ENCODE assay signal across 9 cellular contexts in genomic region chr16:27402569-27402963, GRCh38. TPM values are rescaled to one million over a fixed set of nuclear protein-coding genes. Genes with fewer than 3 reads are reported as not detected.
DNase-seq lines count a peak whose midpoint lies in the region; ATAC-seq and TF ChIP-seq lines count a peak whose summit lies in the region.
"Had no signal": no experiment of that assay in that cellular context is flagged by ENCODE, and none has a peak within 500 bp of the region (broad histone marks: within the 10 kb centered on the region; RNA-seq: fewer than 3 reads in every experiment).

No MANE protein-coding gene starts in this region.

- CTCF ChIA-PET in CD8-positive, alpha-beta T cell (lab: Charles Lee), result interaction anchor here (1.0 to 2.6 kb wide), 5 partner anchors 28 to 229 kb away, joined by 3 to 12 read pairs (median 7); no protein-coding TSS in a partner anchor
- CTCF ChIA-PET in WTC11 (lab: Charles Lee), result no interaction called here

- no peak for TF ChIP-seq CTCF in CD8-positive, alpha-beta T cell (IDR thresholded peaks at IDR 0.05)
- no peak for TF ChIP-seq CTCF in colonic mucosa (IDR thresholded peaks at IDR 0.05)
- TF ChIP-seq CTCF in osteoblast (IDR thresholded peaks at IDR 0.05; ENCODE audit: extremely low read depth, low read depth, low read length), result no peak
- TF ChIP-seq CTCF in WTC11 (IDR thresholded peaks at IDR 0.05), result no peak

- POLR2A ChIA-PET in CD8-positive, alpha-beta T cell (lab: Charles Lee), result interaction anchor here (0.7 to 10.4 kb wide), 16 partner anchors 8 to 223 kb away, joined by 3 to 76 read pairs (median 8); partner anchors contain the start of gene KDM8
- POLR2A ChIA-PET in WTC11 (lab: Charles Lee), result no interaction called here

- H3K4me3 ChIP-seq in CD8-positive, alpha-beta T cell (ENCODE audit: low read depth, low read length), result peak overlapping the region; percentile 78
- H3K4me3 ChIP-seq in colonic mucosa (peak overlapping the region; percentile 18), osteoblast (ENCODE audit: insufficient read depth, low read length) (peak overlapping the region; percentile 39)

- peak overlapping the region; percentile 85 for H3K27ac ChIP-seq in CD8-positive, alpha-beta T cell (ENCODE audit: low read depth, low read length)
- H3K27ac ChIP-seq in KOPT-K1 (ENCODE audit: low read depth, low read length, poor library complexity, severe bottlenecking) (peak overlapping the region; percentile 50), colonic mucosa (no peak overlapping the region), osteoblast (ENCODE audit: low read depth, low read length) (no peak overlapping the region)
- H3K27ac ChIP-seq: parathyroid adenoma had no signal

- H3K27me3 Mint-ChIP-seq in CD8-positive, alpha-beta T cell (ENCODE audit: low read depth), result no peaks in the 10 kb centered on the region
- no peaks in the 10 kb centered on the region for H3K27me3 Mint-ChIP-seq in WTC11 (ENCODE audit: low read depth)

- H3K36me3 Mint-ChIP-seq in CD8-positive, alpha-beta T cell, result peaks cover 31% of the 10 kb centered on the region
- no peaks in the 10 kb centered on the region for H3K36me3 Mint-ChIP-seq in WTC11

- peak overlapping the region; percentile 97 for H3K4me3 Mint-ChIP-seq in CD8-positive, alpha-beta T cell
- no peak overlapping the region for H3K4me3 Mint-ChIP-seq in WTC11

- H3K27ac Mint-ChIP-seq in CD8-positive, alpha-beta T cell, result peak overlapping the region; percentile 99
- no peak overlapping the region for H3K27ac Mint-ChIP-seq in WTC11

- H3K4me1 ChIP-seq in CD8-positive, alpha-beta T cell (ENCODE audit: insufficient read depth, low read length), result peaks cover 54% of the 10 kb centered on the region
- H3K4me1 ChIP-seq in colonic mucosa (no peaks in the 10 kb centered on the region), osteoblast (ENCODE audit: insufficient read depth, low read length) (peaks cover 29% of the 10 kb centered on the region)
- H3K4me1 ChIP-seq: parathyroid adenoma had no signal

- H2AFZ ChIP-seq in osteoblast (ENCODE audit: low read length), result peak overlapping the region; percentile 72

- H4K20me1 ChIP-seq in osteoblast (ENCODE audit: insufficient read depth, low read length), result no peaks in the 10 kb centered on the region

- H3K27me3 ChIP-seq in CD8-positive, alpha-beta T cell (ENCODE audit: insufficient read depth, low read length), result no peaks in the 10 kb centered on the region
- H3K27me3 ChIP-seq in colonic mucosa (no peaks in the 10 kb centered on the region), osteoblast (ENCODE audit: insufficient read depth, low read length) (no peaks in the 10 kb centered on the region)

- peaks cover 73% of the 10 kb centered on the region for H3K4me1 Mint-ChIP-seq in CD8-positive, alpha-beta T cell (ENCODE audit: low read depth)
- H3K4me1 Mint-ChIP-seq in WTC11, result peaks cover 22% of the 10 kb centered on the region

- intact Hi-C loops in CD8-positive, alpha-beta T cell (cut with DNase I, micrococcal nuclease), result loop anchor here (1.0 to 2.0 kb wide), 10 partner anchors 14 to 167 kb away; no protein-coding TSS in a partner anchor
- intact Hi-C loops in colonic mucosa (cut with DNase I), result no loop called here

- peak overlapping the region in 1 of 2 donors; percentile 47 for H3K9ac ChIP-seq in colonic mucosa (ENCODE audit: low read depth in 2 of 2, low read length in 2 of 2)
- H3K9ac ChIP-seq: parathyroid adenoma had no signal

- no peak for DNase-seq in CD8-positive, alpha-beta T cell
- DNase-seq in colonic mucosa, result no peak
- DNase-seq in osteoblast (ENCODE audit: insufficient read length, low spot score, missing footprints), result no peak
- DNase-seq in WTC11 (ENCODE audit: low spot score), result no peak
- DNase-seq in SW 1271 (lab: John Stamatoyannopoulos, UW), result no peak
- DNase-seq in AG08395 (ENCODE audit: low spot score), result no peak

- H3K79me2 ChIP-seq in osteoblast (ENCODE audit: insufficient read depth, low read length), result no peaks in the 10 kb centered on the region
- H3K79me2 ChIP-seq: parathyroid adenoma had no signal

- ATAC-seq in CD8-positive, alpha-beta T cell, result no peak
- ATAC-seq in WTC11 (no peak), GM18868 (IDR thresholded peaks at IDR 0.05; ENCODE audit: unreplicated experiment) (no peak)

- no peaks in the 10 kb centered on the region for H3K36me3 ChIP-seq in CD8-positive, alpha-beta T cell (ENCODE audit: insufficient read depth, low read length)
- H3K36me3 ChIP-seq in KOPT-K1 (ENCODE audit: insufficient read depth, low read length), result no peaks in the 10 kb centered on the region
- no peaks in the 10 kb centered on the region for H3K36me3 ChIP-seq in colonic mucosa
- no peaks in the 10 kb centered on the region for H3K36me3 ChIP-seq in osteoblast (ENCODE audit: insufficient read depth, low read length)

- peak overlapping the region; percentile 60 for H3K4me2 ChIP-seq in osteoblast (ENCODE audit: insufficient read depth, low read length)

- no peaks in the 10 kb centered on the region for H3K9me3 Mint-ChIP-seq in CD8-positive, alpha-beta T cell
- H3K9me3 Mint-ChIP-seq in WTC11, result peaks cover 4% of the 10 kb centered on the region; the same call in 1 of the 2 replicates

- H3K9me3 ChIP-seq in CD8-positive, alpha-beta T cell (ENCODE audit: low read length), result no peaks in the 10 kb centered on the region
- H3K9me3 ChIP-seq in KOPT-K1 (ENCODE audit: insufficient read depth, low read length, poor library complexity, severe bottlenecking), result no peaks in the 10 kb centered on the region
- no peaks in the 10 kb centered on the region for H3K9me3 ChIP-seq in colonic mucosa
- H3K9me3 ChIP-seq in osteoblast (ENCODE audit: low read depth, low read length), result no peaks in the 10 kb centered on the region

TF ChIP-seq in WTC11, 78 proteins besides CTCF, POLR2A, EP300 and RAD21 (continues in another document):
- TF ChIP-seq KAT7 (CRISPR knock-in tag; IDR thresholded peaks at IDR 0.05; ENCODE audit: borderline replicate concordance), result no peak
- TF ChIP-seq, protein P1, sequence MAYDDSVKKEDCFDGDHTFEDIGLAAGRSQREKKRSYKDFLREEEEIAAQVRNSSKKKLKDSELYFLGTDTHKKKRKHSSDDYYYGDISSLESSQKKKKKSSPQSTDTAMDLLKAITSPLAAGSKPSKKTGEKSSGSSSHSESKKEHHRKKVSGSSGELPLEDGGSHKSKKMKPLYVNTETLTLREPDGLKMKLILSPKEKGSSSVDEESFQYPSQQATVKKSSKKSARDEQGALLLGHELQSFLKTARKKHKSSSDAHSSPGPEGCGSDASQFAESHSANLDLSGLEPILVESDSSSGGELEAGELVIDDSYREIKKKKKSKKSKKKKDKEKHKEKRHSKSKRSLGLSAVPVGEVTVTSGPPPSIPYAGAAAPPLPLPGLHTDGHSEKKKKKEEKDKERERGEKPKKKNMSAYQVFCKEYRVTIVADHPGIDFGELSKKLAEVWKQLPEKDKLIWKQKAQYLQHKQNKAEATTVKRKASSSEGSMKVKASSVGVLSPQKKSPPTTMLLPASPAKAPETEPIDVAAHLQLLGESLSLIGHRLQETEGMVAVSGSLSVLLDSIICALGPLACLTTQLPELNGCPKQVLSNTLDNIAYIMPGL (CRISPR knock-in tag; IDR thresholded peaks at IDR 0.05), result no peak
- no peak for TF ChIP-seq ATF1 (CRISPR knock-in tag; IDR thresholded peaks at IDR 0.05)
- no peak for TF ChIP-seq NR2C2 (CRISPR knock-in tag; IDR thresholded peaks at IDR 0.05)
- no peak for TF ChIP-seq USF1 (CRISPR knock-in tag; IDR thresholded peaks at IDR 0.05)
- TF ChIP-seq PRRX2 (CRISPR knock-in tag; IDR thresholded peaks at IDR 0.05), result no peak
- no peak for TF ChIP-seq NFE2L1 (CRISPR knock-in tag; IDR thresholded peaks at IDR 0.05)
- TF ChIP-seq, protein P2, sequence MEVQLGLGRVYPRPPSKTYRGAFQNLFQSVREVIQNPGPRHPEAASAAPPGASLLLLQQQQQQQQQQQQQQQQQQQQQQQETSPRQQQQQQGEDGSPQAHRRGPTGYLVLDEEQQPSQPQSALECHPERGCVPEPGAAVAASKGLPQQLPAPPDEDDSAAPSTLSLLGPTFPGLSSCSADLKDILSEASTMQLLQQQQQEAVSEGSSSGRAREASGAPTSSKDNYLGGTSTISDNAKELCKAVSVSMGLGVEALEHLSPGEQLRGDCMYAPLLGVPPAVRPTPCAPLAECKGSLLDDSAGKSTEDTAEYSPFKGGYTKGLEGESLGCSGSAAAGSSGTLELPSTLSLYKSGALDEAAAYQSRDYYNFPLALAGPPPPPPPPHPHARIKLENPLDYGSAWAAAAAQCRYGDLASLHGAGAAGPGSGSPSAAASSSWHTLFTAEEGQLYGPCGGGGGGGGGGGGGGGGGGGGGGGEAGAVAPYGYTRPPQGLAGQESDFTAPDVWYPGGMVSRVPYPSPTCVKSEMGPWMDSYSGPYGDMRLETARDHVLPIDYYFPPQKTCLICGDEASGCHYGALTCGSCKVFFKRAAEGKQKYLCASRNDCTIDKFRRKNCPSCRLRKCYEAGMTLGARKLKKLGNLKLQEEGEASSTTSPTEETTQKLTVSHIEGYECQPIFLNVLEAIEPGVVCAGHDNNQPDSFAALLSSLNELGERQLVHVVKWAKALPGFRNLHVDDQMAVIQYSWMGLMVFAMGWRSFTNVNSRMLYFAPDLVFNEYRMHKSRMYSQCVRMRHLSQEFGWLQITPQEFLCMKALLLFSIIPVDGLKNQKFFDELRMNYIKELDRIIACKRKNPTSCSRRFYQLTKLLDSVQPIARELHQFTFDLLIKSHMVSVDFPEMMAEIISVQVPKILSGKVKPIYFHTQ (CRISPR knock-in tag; IDR thresholded peaks at IDR 0.05), result no peak
- no peak for TF ChIP-seq SP1 (CRISPR knock-in tag; conservative IDR thresholded peaks at IDR 0.05)
- TF ChIP-seq ZNF671 (CRISPR knock-in tag; IDR thresholded peaks at IDR 0.05), result no peak

RNA-seq across cellular contexts. Expression of gene IL21R, which starts 0.6 kb away (rescaled TPM):
- 100 to 1,000 TPM; 113 to 121 TPM for total RNA-seq in CD8-positive, alpha-beta T cell
- total RNA-seq in colonic mucosa, result under 1 TPM; 0.56 to 0.91 TPM
- 10.1 and 13.8 TPM in 2 replicates for total RNA-seq in osteoblast
- 0.27 to 0.70 TPM (median 0.32 TPM) in 3 replicates for total RNA-seq in WTC11 (2021)

Comparison
In these comparisons a context has a peak if more than half of its experiments do, and no peak if none do; other contexts are left out.
1. H3K27ac ChIP-seq: peak in CD8-positive, alpha-beta T cell (single experiment) and KOPT-K1 (single experiment); none in colonic mucosa (single experiment) and osteoblast (single experiment).
2. H3K4me3 ChIP-seq: peak in every context shown above with its lines; median percentile 78 in CD8-positive, alpha-beta T cell; 39 in osteoblast; 18 in colonic mucosa.